19 cellular contexts compared by ENCODE assay signal in the genomic region with DNA sequence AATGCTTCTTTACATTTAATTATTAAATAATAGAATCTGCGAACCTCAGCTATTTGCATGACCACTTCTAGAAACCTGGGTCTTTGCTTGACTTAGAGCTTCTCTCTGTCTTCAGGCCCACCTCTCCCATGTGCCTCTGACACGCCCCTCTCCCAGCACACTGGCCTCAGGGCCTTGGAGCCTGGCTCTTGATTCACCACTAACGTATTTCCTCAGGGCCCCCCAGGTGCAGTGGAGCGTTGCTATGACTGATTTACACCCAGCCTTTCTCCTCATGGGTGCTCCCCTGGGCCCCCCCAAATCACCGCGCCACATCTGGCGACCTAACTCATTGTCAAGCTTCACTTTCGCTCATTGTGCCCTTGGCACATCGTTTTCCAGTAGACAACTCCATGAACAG.
"Had no signal": no experiment of that assay in that cellular context is flagged by ENCODE, and none has a peak within 500 bp of the region (broad histone marks: within the 10 kb centered on the region; RNA-seq: fewer than 3 reads in every experiment).

No MANE protein-coding gene starts in this region.

- H3K36me3 Mint-ChIP-seq: naive B cell; stimulated activated memory B cell treated with anti-CD40 and anti-IgM and Interleukin-4, amounts not matched to agents 10 μg/mL and 1 μg/mL and 100 μg/mL, for 72 hours had no signal

- H3K4me1 ChIP-seq: pancreas had no signal

- H3K4me3 Mint-ChIP-seq: endodermal cell; naive B cell; stimulated activated memory B cell treated with anti-CD40 and anti-IgM and Interleukin-4, amounts not matched to agents 10 μg/mL and 1 μg/mL and 100 μg/mL, for 72 hours; stimulated activated naive CD8-positive, alpha-beta T cell treated with anti-CD3 and anti-CD28 coated beads, Interleukin-15, Interleukin-2, amounts not matched to agents 100 ng/mL and 50 ng/mL, for 24 hours had no signal

- H3K27ac Mint-ChIP-seq: endodermal cell; naive B cell; progenitor cell of endocrine pancreas; stimulated activated memory B cell treated with anti-CD40 and anti-IgM and Interleukin-4, amounts not matched to agents 10 μg/mL and 1 μg/mL and 100 μg/mL, for 72 hours; stimulated activated naive CD8-positive, alpha-beta T cell treated with anti-CD3 and anti-CD28 coated beads, Interleukin-15, Interleukin-2, amounts not matched to agents 100 ng/mL and 50 ng/mL, for 24 hours had no signal

- FAIRE-seq: endothelial cell of umbilical vein, pancreas had no signal

- DNase-seq: central memory CD4-positive, alpha-beta T cell; effector CD4-positive, alpha-beta T cell; endodermal cell; glutamatergic neuron; left colon; left ventricle myocardium superior; mesenchymal stem cell; naive B cell; pancreas; right cardiac atrium; stimulated activated CD4-positive, alpha-beta T cell treated with anti-CD3 and anti-CD28 coated beads, Interleukin-4, amount 100 ng/mL, for 24 hours; tibial artery had no signal

- H3K4me3 ChIP-seq: coronary artery, gastroesophageal sphincter, lung, pancreas, tibial artery had no signal

- H3K9me3 ChIP-seq: gastroesophageal sphincter, pancreas, tibial artery had no signal

- H3K27ac ChIP-seq: coronary artery, gastroesophageal sphincter, pancreas, tibial artery had no signal

- H3K27me3 Mint-ChIP-seq: stimulated activated memory B cell treated with anti-CD40 and anti-IgM and Interleukin-4, amounts not matched to agents 10 μg/mL and 1 μg/mL and 100 μg/mL, for 72 hours; stimulated activated naive CD8-positive, alpha-beta T cell treated with anti-CD3 and anti-CD28 coated beads, Interleukin-15, Interleukin-2, amounts not matched to agents 100 ng/mL and 50 ng/mL, for 24 hours had no signal

- H3K4me1 Mint-ChIP-seq: naive B cell; stimulated activated memory B cell treated with anti-CD40 and anti-IgM and Interleukin-4, amounts not matched to agents 10 μg/mL and 1 μg/mL and 100 μg/mL, for 72 hours had no signal

- H3K27me3 ChIP-seq: gastroesophageal sphincter, pancreas, tibial artery had no signal

- H3K9me3 Mint-ChIP-seq: endodermal cell; stimulated activated memory B cell treated with anti-CD40 and anti-IgM and Interleukin-4, amounts not matched to agents 10 μg/mL and 1 μg/mL and 100 μg/mL, for 72 hours; stimulated activated naive CD8-positive, alpha-beta T cell treated with anti-CD3 and anti-CD28 coated beads, Interleukin-15, Interleukin-2, amounts not matched to agents 100 ng/mL and 50 ng/mL, for 24 hours had no signal

- H3K36me3 ChIP-seq: gastroesophageal sphincter, pancreas, tibial artery had no signal

- ATAC-seq: gastroesophageal sphincter; left colon; left ventricle myocardium superior; pancreas; right cardiac atrium; stimulated activated memory B cell treated with anti-CD40 and anti-IgM and Interleukin-4, amounts not matched to agents 10 μg/mL and 1 μg/mL and 100 μg/mL, for 72 hours had no signal
